In genomic region chr7:154917214-154918160, GRCh38 we compare ENCODE assay signal across 25 cellular contexts.
"Had no signal": no experiment of that assay in that cellular context is flagged by ENCODE, and none has a peak within 500 bp of the region (broad histone marks: within the 10 kb centered on the region; RNA-seq: fewer than 3 reads in every experiment).

No MANE protein-coding gene starts in this region.

- ATAC-seq: activated T-helper 17 cell treated with anti-CD3 and anti-CD28 coated beads, Interleukin-2, amount 50 U/mL, for 72 hours; PC-3; T-cell had no signal

- FAIRE-seq: astrocyte, RCC 7860, TTC549 had no signal

- H3K27ac ChIP-seq: KMS-11 had no signal

- H3K4me2 ChIP-seq: KMS-11 had no signal

- H3K9ac ChIP-seq: KMS-11 had no signal

- DNase-seq: activated B cell treated with CpG ODN at 0.5 μM for 24 hours; activated CD4-positive, alpha-beta memory T cell treated with anti-CD3 and anti-CD28 coated beads, Interleukin-2, amount 10 ng/mL, durations not matched to agents 7 days and 5 days; activated CD4-positive, alpha-beta T cell treated with anti-CD3 and anti-CD28 coated beads for 1 hour; activated CD4-positive, alpha-beta T cell treated with anti-CD3 and anti-CD28 coated beads, Interleukin-2, amount 10 ng/mL, durations not matched to agents 7 days and 5 days; activated gamma-delta T cell; activated naive CD4-positive, alpha-beta T cell treated with anti-CD3 and anti-CD28 coated beads for 36 hours; activated T-cell treated with anti-CD3 and anti-CD28 coated beads, Interleukin-2, amount 50 U/mL, for 48 hours; amygdala; NCI-H1092; NCI-H1417 treated with DMSO at 0.1 percent for 48 hours; NCI-H1694 treated with DMSO at 0.1 percent for 48 hours; NCI-H2029 treated with DMSO at 0.1 percent for 48 hours; NCI-H345; NCI-H510A treated with DMSO at 0.1 percent for 48 hours; NCI-H69; PC-3; SHP77; T-cell; T-helper 2 cell; T1000 had no signal
